ENCODE assay signal across 17 cellular contexts in genomic region chr18:5214583-5215351, GRCh38. TPM values are rescaled to one million over a fixed set of nuclear protein-coding genes. Genes with fewer than 3 reads are reported as not detected.
"Had no signal": no experiment of that assay in that cellular context is flagged by ENCODE, and none has a peak within 500 bp of the region (broad histone marks: within the 10 kb centered on the region; RNA-seq: fewer than 3 reads in every experiment).

No MANE protein-coding gene starts in this region.

- H3K9me3 Mint-ChIP-seq: activated CD4-positive, alpha-beta memory T cell treated with anti-CD3 and anti-CD28 coated beads for 36 hours; T-helper 2 cell treated with Interferon-gamma antibody and Interleukin-4, amounts not matched to agents 5 μg/mL and 100 μg/mL, for 36 hours had no signal

- ATAC-seq: body of pancreas, gastroesophageal sphincter, left ventricle myocardium superior had no signal

- H3K4me3 Mint-ChIP-seq: activated CD4-positive, alpha-beta memory T cell treated with anti-CD3 and anti-CD28 coated beads for 36 hours; T-helper 2 cell treated with Interferon-gamma antibody and Interleukin-4, amounts not matched to agents 5 μg/mL and 100 μg/mL, for 36 hours had no signal

- H3K27ac Mint-ChIP-seq: activated CD4-positive, alpha-beta memory T cell treated with anti-CD3 and anti-CD28 coated beads for 36 hours; T-helper 2 cell treated with Interferon-gamma antibody and Interleukin-4, amounts not matched to agents 5 μg/mL and 100 μg/mL, for 36 hours had no signal

- H3K36me3 Mint-ChIP-seq: activated CD4-positive, alpha-beta memory T cell treated with anti-CD3 and anti-CD28 coated beads for 36 hours had no signal

- DNase-seq: activated CD4-positive, alpha-beta memory T cell treated with anti-CD3 and anti-CD28 coated beads for 36 hours; activated CD4-positive, CD25-positive, alpha-beta regulatory T cell treated with anti-CD3 and anti-CD28 coated beads, Interleukin-2, amount 50 U/mL, for 72 hours; activated gamma-delta T cell; amniotic stem cell; body of pancreas; effector memory CD4-positive, alpha-beta T cell; kidney; left ventricle myocardium superior; stimulated activated CD4-positive, alpha-beta T cell treated with anti-CD3 and anti-CD28 coated beads, Interleukin-4, amount 100 ng/mL, for 1 hour; stimulated activated CD8-positive, alpha-beta memory T cell treated with anti-CD3 and anti-CD28 coated beads, Interleukin-4, amount 100 ng/mL, for 48 hours; stomach had no signal

RNA-seq across cellular contexts. Expression of gene AKAIN1, which starts 17.7 kb away (rescaled TPM):
- total RNA-seq: activated CD4-positive, alpha-beta memory T cell treated with anti-CD3 and anti-CD28 coated beads for 36 hours; gastroesophageal sphincter; kidney; left ventricle myocardium superior; mesenteric fat pad; renal cortical epithelial cell; stomach; thoracic aorta; ureter had no signal
